18 cellular contexts compared by ENCODE assay signal in the genomic region with DNA sequence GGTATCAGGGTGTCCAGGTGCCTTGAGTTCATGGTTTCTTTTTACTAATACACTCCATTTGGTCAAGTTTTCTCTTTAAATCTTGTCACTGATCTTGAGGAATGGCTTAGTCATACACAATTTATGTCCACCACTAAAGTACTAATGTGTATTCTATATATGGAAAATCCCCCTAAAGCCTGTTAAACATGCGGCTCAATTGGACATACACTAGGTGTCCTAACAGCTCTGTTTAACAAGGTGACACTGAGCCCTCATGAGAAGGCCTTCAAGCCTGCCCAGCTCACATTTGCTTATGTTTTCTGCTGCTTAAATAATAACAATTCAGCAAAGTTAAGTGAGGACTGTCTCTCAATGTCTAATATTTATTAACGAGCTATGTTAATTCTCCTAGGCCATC. TPM values are rescaled to one million over a fixed set of nuclear protein-coding genes. Genes with fewer than 3 reads are reported as not detected.
DNase-seq lines count a peak whose midpoint lies in the region; ATAC-seq, FAIRE-seq and TF ChIP-seq lines count a peak whose summit lies in the region.
"Had no signal": no experiment of that assay in that cellular context is flagged by ENCODE, and none has a peak within 500 bp of the region (broad histone marks: within the 10 kb centered on the region; RNA-seq: fewer than 3 reads in every experiment).

No MANE protein-coding gene starts in this region.

- TF ChIP-seq POLR2A in A549 (IDR thresholded peaks at IDR 0.05; ENCODE audit: low read length), result no peak

- H3K4me1 ChIP-seq in A549, result peaks cover 64% of the 10 kb centered on the region
- H3K4me1 ChIP-seq: esophagus squamous epithelium had no signal

- H3K4me2 ChIP-seq in A549, result 0 out of 3 replicates have a peak overlapping the region, but pooled peaks have one; percentile 0

- no peak for FAIRE-seq in A549 (lab: Jason Lieb, UNC)
- FAIRE-seq: GM18507 had no signal

- H3K4me3 ChIP-seq in A549, result no peak overlapping the region
- H3K4me3 ChIP-seq: esophagus squamous epithelium, left ventricle myocardium inferior had no signal

- ATAC-seq in A549, result peak in 1 of 2 experiments; percentile 54; a peak in 3 of 6 replicates
- no peak for ATAC-seq in Right ventricle myocardium superior (ENCODE audit: poor library complexity)
- ATAC-seq in GM18873 (IDR thresholded peaks at IDR 0.05; ENCODE audit: low FRiP score, unreplicated experiment), result no peak
- ATAC-seq: effector memory CD8-positive, alpha-beta T cell had no signal

- peak in 1 of 2 experiments; percentile 18; a peak in 1 of 5 replicates for TF ChIP-seq RAD21 in A549 (conservative IDR thresholded peaks at IDR 0.05 in 1 of 2, IDR thresholded peaks at IDR 0.05 in 1 of 2)

- in situ Hi-C loops in SK-MEL-5 (cut with HindIII; ENCODE audit: low pct_unique_long_range_greater_than_20kb, low sequenced_read_pairs), result no loop called here

- 73% methylated on average over 2 of the region's 2 CpGs for WGBS in A549 (ENCODE audit: missing lambda C conversion rate)

- DNase-seq in A549 (ENCODE audit: low read depth in 1 of 2, low spot score in 1 of 2), result peak in 1 of 2 experiments; percentile 22
- peak; percentile 52 for DNase-seq in ELR (ENCODE audit: low read depth)
- DNase-seq in SK-MEL-5 (ENCODE audit: low read depth, low spot score), result peak; percentile 28
- DNase-seq in kidney glomerular epithelial cell (lab: John Stamatoyannopoulos, UW), result peak; percentile 13
- no peak for DNase-seq in Right ventricle myocardium superior
- no peak for DNase-seq in hypothalamus (lab: John Stamatoyannopoulos, UW)
- no peak for DNase-seq in activated CD4-positive, alpha-beta T cell treated with anti-CD3 and anti-CD28 coated beads, Interleukin-2, amount 50 U/mL, for 4 hours
- DNase-seq: activated CD4-positive, alpha-beta T cell treated with anti-CD3 and anti-CD28 coated beads, Interleukin-2, amount 50 U/mL, for 48 hours; activated naive CD4-positive, alpha-beta T cell; effector memory CD8-positive, alpha-beta T cell; esophagus squamous epithelium; glutamatergic neuron; left ventricle myocardium inferior; NCI-H1436; stimulated activated CD4-positive, alpha-beta T cell treated with anti-CD3 and anti-CD28 coated beads, Interleukin-12 subunit alpha, Interleukin-12 subunit beta, amount 100 ng/mL, for 4 hours had no signal

- peak overlapping the region in 1 of 2 experiments; percentile 69; a peak in 2 of 6 replicates for H3K27ac ChIP-seq in A549
- H3K27ac ChIP-seq: esophagus squamous epithelium, left ventricle myocardium inferior, neutrophil had no signal

- POLR2A ChIA-PET in A549 (lab: Yijun Ruan, JAX), result no interaction called here

- no peak for TF ChIP-seq EP300 in A549 (IDR thresholded peaks at IDR 0.05)

- TF ChIP-seq CTCF in A549 (IDR thresholded peaks at IDR 0.05), result no peak

- no peaks in the 10 kb centered on the region for H3K9me3 ChIP-seq in A549
- H3K9me3 ChIP-seq: esophagus squamous epithelium, left ventricle myocardium inferior, neutrophil had no signal

- intact Hi-C loops in Right ventricle myocardium superior (cut with DNase I), result no loop called here

- CTCF ChIA-PET in A549 (lab: Yijun Ruan, JAX), result no interaction called here

TF ChIP-seq in A549, 52 proteins besides CTCF, POLR2A, EP300 and RAD21:
- no peak for TF ChIP-seq HOXA7 (CRISPR knock-in tag; IDR thresholded peaks at IDR 0.05)
- TF ChIP-seq HDAC2 (IDR thresholded peaks at IDR 0.05), result no peak
- TF ChIP-seq HEYL (CRISPR knock-in tag; IDR thresholded peaks at IDR 0.05), result no peak
- TF ChIP-seq CBX8 (IDR thresholded peaks at IDR 0.05), result no peak
- TF ChIP-seq RFX5 (IDR thresholded peaks at IDR 0.05), result no peak
- TF ChIP-seq, protein P1, sequence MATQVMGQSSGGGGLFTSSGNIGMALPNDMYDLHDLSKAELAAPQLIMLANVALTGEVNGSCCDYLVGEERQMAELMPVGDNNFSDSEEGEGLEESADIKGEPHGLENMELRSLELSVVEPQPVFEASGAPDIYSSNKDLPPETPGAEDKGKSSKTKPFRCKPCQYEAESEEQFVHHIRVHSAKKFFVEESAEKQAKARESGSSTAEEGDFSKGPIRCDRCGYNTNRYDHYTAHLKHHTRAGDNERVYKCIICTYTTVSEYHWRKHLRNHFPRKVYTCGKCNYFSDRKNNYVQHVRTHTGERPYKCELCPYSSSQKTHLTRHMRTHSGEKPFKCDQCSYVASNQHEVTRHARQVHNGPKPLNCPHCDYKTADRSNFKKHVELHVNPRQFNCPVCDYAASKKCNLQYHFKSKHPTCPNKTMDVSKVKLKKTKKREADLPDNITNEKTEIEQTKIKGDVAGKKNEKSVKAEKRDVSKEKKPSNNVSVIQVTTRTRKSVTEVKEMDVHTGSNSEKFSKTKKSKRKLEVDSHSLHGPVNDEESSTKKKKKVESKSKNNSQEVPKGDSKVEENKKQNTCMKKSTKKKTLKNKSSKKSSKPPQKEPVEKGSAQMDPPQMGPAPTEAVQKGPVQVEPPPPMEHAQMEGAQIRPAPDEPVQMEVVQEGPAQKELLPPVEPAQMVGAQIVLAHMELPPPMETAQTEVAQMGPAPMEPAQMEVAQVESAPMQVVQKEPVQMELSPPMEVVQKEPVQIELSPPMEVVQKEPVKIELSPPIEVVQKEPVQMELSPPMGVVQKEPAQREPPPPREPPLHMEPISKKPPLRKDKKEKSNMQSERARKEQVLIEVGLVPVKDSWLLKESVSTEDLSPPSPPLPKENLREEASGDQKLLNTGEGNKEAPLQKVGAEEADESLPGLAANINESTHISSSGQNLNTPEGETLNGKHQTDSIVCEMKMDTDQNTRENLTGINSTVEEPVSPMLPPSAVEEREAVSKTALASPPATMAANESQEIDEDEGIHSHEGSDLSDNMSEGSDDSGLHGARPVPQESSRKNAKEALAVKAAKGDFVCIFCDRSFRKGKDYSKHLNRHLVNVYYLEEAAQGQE (IDR thresholded peaks at IDR 0.05), result no peak
- no peak for TF ChIP-seq HOXB13 (CRISPR knock-in tag; IDR thresholded peaks at IDR 0.05; ENCODE audit: low read depth)
- no peak for TF ChIP-seq TP53 (CRISPR knock-in tag; IDR thresholded peaks at IDR 0.05)
- TF ChIP-seq ESRRA (IDR thresholded peaks at IDR 0.05; ENCODE audit: borderline replicate concordance, low read length), result no peak
- TF ChIP-seq ZSCAN20 (CRISPR knock-in tag; IDR thresholded peaks at IDR 0.05), result no peak

RNA-seq across cellular contexts. Expression of a gene that starts 31.5 kb away (rescaled TPM):
- 13.8 and 15.7 TPM in 2 replicates for polyA plus RNA-seq in A549 (2011; rRNA removed)
- polyA plus RNA-seq in A549 (2012; cell fraction: cytosol; rRNA removed), result 5.6 and 6.4 TPM in 2 replicates
- polyA plus RNA-seq in A549 (2012; cell fraction: nucleus; rRNA removed), result 6.3 and 7.2 TPM in 2 replicates
- 4.7 to 6.6 TPM (median 6.3 TPM) in 3 replicates for polyA plus RNA-seq in A549 (2017; fragmentation: RNase III; extraction: RNeasy Plus Mini Kit Qiagen cat#74134 plus additional on column Dnase treatment)
- 22.6 and 28.1 TPM in 2 replicates for polyA minus RNA-seq in A549 (2011; rRNA and poly(A)+ RNA removed)
- total RNA-seq in SK-MEL-5 (2014; rRNA removed; shearing (Covaris generic)), result 7.0 and 7.1 TPM in 2 replicates
- 5.0 and 7.7 TPM in 2 replicates for polyA plus RNA-seq in SK-MEL-5 (2015; cell fraction: cytosol; rRNA removed)
- 5.4 and 6.3 TPM in 2 replicates for polyA plus RNA-seq in SK-MEL-5 (2015; cell fraction: nucleus; rRNA removed)
- total RNA-seq in Right ventricle myocardium superior, result 18.6 TPM

Comparison
In these comparisons a context has a peak if more than half of its experiments do, and no peak if none do; other contexts are left out.
1. DNase-seq: peak in ELR (single experiment), SK-MEL-5 (single experiment) and kidney glomerular epithelial cell (single experiment); none in Right ventricle myocardium superior (single experiment), hypothalamus (0 of 51) and activated CD4-positive, alpha-beta T cell treated with anti-CD3 and anti-CD28 coated beads, Interleukin-2, amount 50 U/mL, for 4 hours (0 of 2).